1 cellular context compared by ENCODE assay signal in genomic region chr16:4624015-4624826, GRCh38.
TF ChIP-seq lines count a peak whose summit lies in the region.

MGRN1 (plus strand) TSS chr16:4624826; CDS start chr16:4624961, 135 bp downstream.

TF ChIP-seq in HepG2, 621 proteins besides CTCF, POLR2A, EP300 and RAD21 (continued from another document):
- TF ChIP-seq HMGXB4 (CRISPR knock-in tag; IDR thresholded peaks at IDR 0.05; ENCODE audit: borderline replicate concordance in 1 of 2, low read depth in 1 of 2) (peak; percentile 67 to 75; a peak in 3 of 4 replicates), ZNF576 (CRISPR knock-in tag; IDR thresholded peaks at IDR 0.05) (peak; percentile 71; the same call in 1 of the 2 replicates), XRCC5 (optimal IDR thresholded peaks at IDR 0.05; ENCODE audit: low read length) (peak; percentile 70), ELF3 (CRISPR knock-in tag; IDR thresholded peaks at IDR 0.05) (peak; percentile 42; the same call in 1 of the 2 replicates), ZNF792 (CRISPR knock-in tag; IDR thresholded peaks at IDR 0.05) (no peak; the same call in 1 of the 2 replicates), ZNF333 (CRISPR knock-in tag; IDR thresholded peaks at IDR 0.05; ENCODE audit: borderline replicate concordance) (0 out of 2 replicates have a peak, but pooled peaks have one; percentile 59), ETV6 (CRISPR knock-in tag; conservative IDR thresholded peaks at IDR 0.05) (peak; percentile 55; the same call in 1 of the 2 replicates), MYC (CRISPR knock-in tag; IDR thresholded peaks at IDR 0.05; ENCODE audit: borderline replicate concordance) (peak; percentile 25; the same call in 1 of the 2 replicates), IKZF4 (CRISPR knock-in tag; IDR thresholded peaks at IDR 0.05; ENCODE audit: borderline replicate concordance, low read depth, not compliant biosample characterization) (peak; percentile 9)
- TF ChIP-seq, protein P1, sequence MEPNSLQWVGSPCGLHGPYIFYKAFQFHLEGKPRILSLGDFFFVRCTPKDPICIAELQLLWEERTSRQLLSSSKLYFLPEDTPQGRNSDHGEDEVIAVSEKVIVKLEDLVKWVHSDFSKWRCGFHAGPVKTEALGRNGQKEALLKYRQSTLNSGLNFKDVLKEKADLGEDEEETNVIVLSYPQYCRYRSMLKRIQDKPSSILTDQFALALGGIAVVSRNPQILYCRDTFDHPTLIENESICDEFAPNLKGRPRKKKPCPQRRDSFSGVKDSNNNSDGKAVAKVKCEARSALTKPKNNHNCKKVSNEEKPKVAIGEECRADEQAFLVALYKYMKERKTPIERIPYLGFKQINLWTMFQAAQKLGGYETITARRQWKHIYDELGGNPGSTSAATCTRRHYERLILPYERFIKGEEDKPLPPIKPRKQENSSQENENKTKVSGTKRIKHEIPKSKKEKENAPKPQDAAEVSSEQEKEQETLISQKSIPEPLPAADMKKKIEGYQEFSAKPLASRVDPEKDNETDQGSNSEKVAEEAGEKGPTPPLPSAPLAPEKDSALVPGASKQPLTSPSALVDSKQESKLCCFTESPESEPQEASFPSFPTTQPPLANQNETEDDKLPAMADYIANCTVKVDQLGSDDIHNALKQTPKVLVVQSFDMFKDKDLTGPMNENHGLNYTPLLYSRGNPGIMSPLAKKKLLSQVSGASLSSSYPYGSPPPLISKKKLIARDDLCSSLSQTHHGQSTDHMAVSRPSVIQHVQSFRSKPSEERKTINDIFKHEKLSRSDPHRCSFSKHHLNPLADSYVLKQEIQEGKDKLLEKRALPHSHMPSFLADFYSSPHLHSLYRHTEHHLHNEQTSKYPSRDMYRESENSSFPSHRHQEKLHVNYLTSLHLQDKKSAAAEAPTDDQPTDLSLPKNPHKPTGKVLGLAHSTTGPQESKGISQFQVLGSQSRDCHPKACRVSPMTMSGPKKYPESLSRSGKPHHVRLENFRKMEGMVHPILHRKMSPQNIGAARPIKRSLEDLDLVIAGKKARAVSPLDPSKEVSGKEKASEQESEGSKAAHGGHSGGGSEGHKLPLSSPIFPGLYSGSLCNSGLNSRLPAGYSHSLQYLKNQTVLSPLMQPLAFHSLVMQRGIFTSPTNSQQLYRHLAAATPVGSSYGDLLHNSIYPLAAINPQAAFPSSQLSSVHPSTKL (CRISPR knock-in tag; IDR thresholded peaks at IDR 0.05) = 0 out of 2 replicates have a peak, but pooled peaks have one; percentile 36
